Comparison of ENCODE assay signal across 7 cellular contexts in genomic region chr19:38853214-38853613, GRCh38. TPM values are rescaled to one million over a fixed set of nuclear protein-coding genes. Genes with fewer than 3 reads are reported as not detected.
DNase-seq lines count a peak whose midpoint lies in the region; ATAC-seq and TF ChIP-seq lines count a peak whose summit lies in the region.

No MANE protein-coding gene starts in this region.

- H3K27me3 ChIP-seq in GM23338 (ENCODE audit: insufficient read depth) (no peaks in the 10 kb centered on the region), SJCRH30 (no peaks in the 10 kb centered on the region)

- TF ChIP-seq CTCF in GM23338 (conservative IDR thresholded peaks at IDR 0.05; ENCODE audit: low read depth in 2 of 2) (no peak), fibroblast of pulmonary artery (IDR thresholded peaks at IDR 0.05; ENCODE audit: low read length, missing control alignments) (no peak)

- no peak for DNase-seq in GM23338 (ENCODE audit: low spot score)
- no peak for DNase-seq in SJCRH30
- no peak for DNase-seq in fibroblast of pulmonary artery (ENCODE audit: low read depth)
- no peak for DNase-seq in SHP77 (lab: John Stamatoyannopoulos, UW)
- DNase-seq in NCI-H226: no peak

- peaks cover 18% of the 10 kb centered on the region for H3F3A ChIP-seq in GM23338 (replicated peaks; ENCODE audit: low read depth)

- peak overlapping the region; percentile 89 for H3K4me3 Mint-ChIP-seq in GM23338

- peak overlapping the region; percentile 54 for H3K4me3 ChIP-seq in GM23338
- peak overlapping the region; percentile 81 for H3K4me3 ChIP-seq in SJCRH30
- H3K4me3 ChIP-seq in fibroblast of pulmonary artery (replicated peaks; ENCODE audit: low read depth, low read length): peak overlapping the region; percentile 84
- H3K4me3 ChIP-seq in skin epidermis: peak overlapping the region in 4 of 7 experiments; percentile 62 to 80 (median 74)

- peak overlapping the region; percentile 92; the same call in 1 of the 2 replicates for H2AFZ ChIP-seq in GM23338

- H3K4me2 ChIP-seq in GM23338: peak overlapping the region; percentile 96

- peaks cover 27% of the 10 kb centered on the region for H3K27me3 Mint-ChIP-seq in GM23338 (ENCODE audit: insufficient read depth, low read depth, poor library complexity)

- ATAC-seq in GM23338 (no peak), GM21825 (IDR thresholded peaks at IDR 0.05; ENCODE audit: unreplicated experiment) (no peak)

- peaks cover 13% of the 10 kb centered on the region for H3K4me1 Mint-ChIP-seq in GM23338

- H3K9me3 ChIP-seq in SJCRH30 (replicated peaks): no peaks in the 10 kb centered on the region

- H3K36me3 ChIP-seq in GM23338 (ENCODE audit: insufficient read depth) (no peaks in the 10 kb centered on the region), SJCRH30 (peaks cover 7% of the 10 kb centered on the region; the same call in 1 of the 2 replicates)

- H3K27ac ChIP-seq in GM23338 (ENCODE audit: low read depth): peak overlapping the region; percentile 93
- peak overlapping the region; percentile 86 for H3K27ac ChIP-seq in SJCRH30
- H3K27ac ChIP-seq in skin epidermis: peak overlapping the region in 11 of 21 experiments; percentile 98 to 100 (median 99)

- H3K79me2 ChIP-seq in GM23338 (replicated peaks; ENCODE audit: insufficient read depth): peaks cover 11% of the 10 kb centered on the region

- H3K9me2 ChIP-seq in GM23338 (ENCODE audit: insufficient read depth): no peaks in the 10 kb centered on the region

- H3K27ac Mint-ChIP-seq in GM23338: peak overlapping the region; percentile 80

- peaks cover 25% of the 10 kb centered on the region for H3K9me3 Mint-ChIP-seq in GM23338

- H3K4me1 ChIP-seq in GM23338 (ENCODE audit: insufficient read depth) (peaks cover 5% of the 10 kb centered on the region; the same call in 1 of the 2 replicates), SJCRH30 (peaks cover 7% of the 10 kb centered on the region)

- H4K20me1 ChIP-seq in GM23338 (replicated peaks; ENCODE audit: insufficient read depth): peaks cover 5% of the 10 kb centered on the region

- H3K36me3 Mint-ChIP-seq in GM23338 (ENCODE audit: low read depth): peaks cover 22% of the 10 kb centered on the region

TF ChIP-seq in GM23338, 12 proteins besides CTCF, POLR2A, EP300 and RAD21:
- TF ChIP-seq CREB1 (CRISPR knock-in tag; IDR thresholded peaks at IDR 0.05; ENCODE audit: low read depth) (no peak), JUNB (IDR thresholded peaks at IDR 0.05; ENCODE audit: unreplicated experiment) (no peak), STAT1 (IDR thresholded peaks at IDR 0.05; ENCODE audit: unreplicated experiment) (no peak), EZH2 (IDR thresholded peaks at IDR 0.05; ENCODE audit: low read depth, unreplicated experiment) (no peak), REST (IDR thresholded peaks at IDR 0.05; ENCODE audit: unreplicated experiment) (no peak), ZNF331 (CRISPR knock-in tag; IDR thresholded peaks at IDR 0.05; ENCODE audit: low read depth) (no peak)

RNA-seq across cellular contexts. Expression of gene HNRNPL, which starts 3.4 kb away (rescaled TPM):
- total RNA-seq in GM23338 (2014; rRNA removed; shearing (Covaris generic)): 491 and 580 TPM in 2 replicates
- polyA plus RNA-seq in GM23338 (2016; fragmentation: Nextera tagmentation; extraction: Ambion mirVana): 664 and 836 TPM in 2 replicates
- 454 and 471 TPM in 2 replicates for total RNA-seq in SJCRH30 (2014; rRNA removed; shearing (Covaris generic))

RNA-seq across cellular contexts. Expression of gene ECH1, which starts 21.6 kb away (rescaled TPM):
- 66.2 and 79.9 TPM in 2 replicates for total RNA-seq in GM23338 (2014; rRNA removed; shearing (Covaris generic))
- 186 and 193 TPM in 2 replicates for polyA plus RNA-seq in GM23338 (2016; fragmentation: Nextera tagmentation; extraction: Ambion mirVana)
- total RNA-seq in SJCRH30 (2014; rRNA removed; shearing (Covaris generic)): 55.8 and 64.6 TPM in 2 replicates

RNA-seq across cellular contexts. Expression of gene RINL, which starts 24.9 kb away (rescaled TPM):
- 11.2 and 22.4 TPM in 2 replicates for total RNA-seq in GM23338 (2014; rRNA removed; shearing (Covaris generic))
- polyA plus RNA-seq in GM23338 (2016; fragmentation: Nextera tagmentation; extraction: Ambion mirVana): 19.4 and 21.4 TPM in 2 replicates
- 0.35 and 0.79 TPM in 2 replicates for total RNA-seq in SJCRH30 (2014; rRNA removed; shearing (Covaris generic))

RNA-seq across cellular contexts. Expression of gene LGALS4, which starts 40.5 kb away (rescaled TPM):
- 0.87 TPM in 1 of 2 replicates, not detected in the other for total RNA-seq in GM23338 (2014; rRNA removed; shearing (Covaris generic))
- polyA plus RNA-seq in GM23338 (2016; fragmentation: Nextera tagmentation; extraction: Ambion mirVana): not detected in 2 replicates
- 0.06 and 0.66 TPM in 2 replicates for total RNA-seq in SJCRH30 (2014; rRNA removed; shearing (Covaris generic))

RNA-seq across cellular contexts. Expression of gene SIRT2, which starts 46.2 kb away (rescaled TPM):
- total RNA-seq in GM23338 (2014; rRNA removed; shearing (Covaris generic)): 8.2 and 8.4 TPM in 2 replicates
- 2.7 and 3.4 TPM in 2 replicates for polyA plus RNA-seq in GM23338 (2016; fragmentation: Nextera tagmentation; extraction: Ambion mirVana)
- total RNA-seq in SJCRH30 (2014; rRNA removed; shearing (Covaris generic)): 42.1 and 44.6 TPM in 2 replicates
